ENCODE assay signal across 8 cellular contexts in the genomic region with DNA sequence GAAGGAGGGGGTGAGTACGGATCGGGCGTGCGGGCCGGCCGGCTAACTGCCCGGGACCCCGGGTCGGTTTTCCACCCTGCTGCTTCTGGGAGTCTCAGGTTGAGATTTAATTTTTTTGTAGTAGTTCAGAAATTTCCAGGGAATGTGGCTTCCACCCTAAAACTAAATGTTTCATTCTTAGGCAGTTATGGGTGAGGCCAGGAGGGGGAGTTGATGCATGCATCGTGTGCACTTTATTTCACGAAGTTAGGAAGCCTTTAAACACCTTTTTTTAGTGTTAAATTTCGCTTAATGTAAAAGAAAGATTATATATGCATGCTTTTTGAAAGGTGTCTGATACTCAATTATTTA. TPM values are rescaled to one million over a fixed set of nuclear protein-coding genes. Genes with fewer than 3 reads are reported as not detected.
DNase-seq lines count a peak whose midpoint lies in the region; ATAC-seq and TF ChIP-seq lines count a peak whose summit lies in the region.

No MANE protein-coding gene starts in this region.

- H3K9me3 ChIP-seq in Loucy (ENCODE audit: insufficient read depth, low read depth, low read length) (no peaks in the 10 kb centered on the region), neural cell (ENCODE audit: low read length) (no peaks in the 10 kb centered on the region)

- H3K4me1 ChIP-seq in Loucy (ENCODE audit: insufficient read depth, low read length, poor library complexity, severe bottlenecking), result peaks cover 61% of the 10 kb centered on the region

- H3K79me2 ChIP-seq in Loucy (ENCODE audit: insufficient read depth, low read length) (peaks cover 71% of the 10 kb centered on the region), neural cell (replicated peaks; ENCODE audit: insufficient read depth, low read length) (peaks cover 11% of the 10 kb centered on the region)

- intact Hi-C loops in dorsolateral prefrontal cortex (cut with DNase I), result loop anchor here (1.0 to 5.0 kb wide), 5 partner anchors 16 to 136 kb away; a partner anchor contains a TSS

- peaks cover 52% of the 10 kb centered on the region for H4K20me1 ChIP-seq in Loucy (ENCODE audit: insufficient read depth, low read length, poor library complexity, severe bottlenecking)
- peaks cover 3% of the 10 kb centered on the region for H4K20me1 ChIP-seq in neural cell (ENCODE audit: insufficient read depth)

- ATAC-seq in HG03159 (IDR thresholded peaks at IDR 0.05; ENCODE audit: unreplicated experiment) (no peak), HG03520 (IDR thresholded peaks at IDR 0.05; ENCODE audit: unreplicated experiment) (no peak)

- H3K36me3 ChIP-seq in Loucy (ENCODE audit: insufficient read depth, low read length), result peaks cover 51% of the 10 kb centered on the region
- H3K36me3 ChIP-seq in neural cell (ENCODE audit: insufficient read depth, low read length), result peaks cover 7% of the 10 kb centered on the region

- H3K27ac ChIP-seq in C4-2B, result peak overlapping the region; percentile 98
- peak overlapping the region in 41 of 59 donors; percentile 54 to 98 (median 92) for H3K27ac ChIP-seq in dorsolateral prefrontal cortex
- H3K27ac ChIP-seq in neural cell (ENCODE audit: low read length), result peak overlapping the region; percentile 85

- no peak for TF ChIP-seq EP300 in neural cell (conservative IDR thresholded peaks at IDR 0.05; ENCODE audit: poor library complexity, severe bottlenecking)

- H3F3A ChIP-seq in Loucy (ENCODE audit: low read depth), result peaks cover 21% of the 10 kb centered on the region
- no peaks in the 10 kb centered on the region for H3F3A ChIP-seq in neural cell (ENCODE audit: insufficient read depth, low read length, poor library complexity, severe bottlenecking)

- H3K4me2 ChIP-seq in Loucy (ENCODE audit: low read depth, low read length, poor library complexity, severe bottlenecking), result peak overlapping the region; percentile 99
- H3K4me2 ChIP-seq in neural cell (ENCODE audit: low read length), result peak overlapping the region; percentile 54

- TF ChIP-seq RAD21 in neural cell (conservative IDR thresholded peaks at IDR 0.05), result peak; percentile 38

- DNase-seq in dorsolateral prefrontal cortex (no peak), kidney tubule cell (ENCODE audit: low spot score) (no peak), NCI-H1436 (lab: John Stamatoyannopoulos, UW) (no peak)

- H3K9ac ChIP-seq in Loucy (ENCODE audit: low read depth, low read length, poor library complexity, severe bottlenecking) (peak overlapping the region; percentile 97), neural cell (ENCODE audit: low read length) (peak overlapping the region; percentile 89)

- H3K9me2 ChIP-seq in Loucy (replicated peaks; ENCODE audit: low read depth, low read length) (no peaks in the 10 kb centered on the region), neural cell (ENCODE audit: insufficient read depth, low read length) (no peaks in the 10 kb centered on the region)

- no peak overlapping the region for H2AFZ ChIP-seq in Loucy (ENCODE audit: low read length)
- no peak overlapping the region for H2AFZ ChIP-seq in neural cell (ENCODE audit: low read depth, low read length)

- H3K4me3 ChIP-seq in Loucy (ENCODE audit: low read length, poor library complexity, severe bottlenecking), result peak overlapping the region; percentile 81
- H3K4me3 ChIP-seq in dorsolateral prefrontal cortex, result peak overlapping the region; percentile 73 to 100 (median 96)
- peak overlapping the region; percentile 96 for H3K4me3 ChIP-seq in neural cell (ENCODE audit: low read length)

- peak; percentile 79 for TF ChIP-seq CTCF in C4-2B (conservative IDR thresholded peaks at IDR 0.05)
- TF ChIP-seq CTCF in Loucy (conservative IDR thresholded peaks at IDR 0.05; ENCODE audit: low read length), result peak; percentile 74
- TF ChIP-seq CTCF in dorsolateral prefrontal cortex (IDR thresholded peaks at IDR 0.05 in 54 of 56, conservative IDR thresholded peaks at IDR 0.05 in 2 of 56; ENCODE audit: low read depth in 1 of 56, partially characterized antibody in 56 of 56), result peak in 22 of 56 donors; percentile 7 to 47 (median 26)
- TF ChIP-seq CTCF in neural cell (IDR thresholded peaks at IDR 0.05; ENCODE audit: poor library complexity, severe bottlenecking), result peak; percentile 63

- peaks cover 4% of the 10 kb centered on the region for H3K27me3 ChIP-seq in Loucy (ENCODE audit: insufficient read depth, low read length, poor library complexity, severe bottlenecking)
- H3K27me3 ChIP-seq in dorsolateral prefrontal cortex, result no peaks in the 10 kb centered on the region
- H3K27me3 ChIP-seq in neural cell (ENCODE audit: insufficient read depth, low read depth, low read length), result no peaks in the 10 kb centered on the region

TF ChIP-seq in neural cell, 6 proteins besides CTCF, POLR2A, EP300 and RAD21:
- TF ChIP-seq, protein P1, sequence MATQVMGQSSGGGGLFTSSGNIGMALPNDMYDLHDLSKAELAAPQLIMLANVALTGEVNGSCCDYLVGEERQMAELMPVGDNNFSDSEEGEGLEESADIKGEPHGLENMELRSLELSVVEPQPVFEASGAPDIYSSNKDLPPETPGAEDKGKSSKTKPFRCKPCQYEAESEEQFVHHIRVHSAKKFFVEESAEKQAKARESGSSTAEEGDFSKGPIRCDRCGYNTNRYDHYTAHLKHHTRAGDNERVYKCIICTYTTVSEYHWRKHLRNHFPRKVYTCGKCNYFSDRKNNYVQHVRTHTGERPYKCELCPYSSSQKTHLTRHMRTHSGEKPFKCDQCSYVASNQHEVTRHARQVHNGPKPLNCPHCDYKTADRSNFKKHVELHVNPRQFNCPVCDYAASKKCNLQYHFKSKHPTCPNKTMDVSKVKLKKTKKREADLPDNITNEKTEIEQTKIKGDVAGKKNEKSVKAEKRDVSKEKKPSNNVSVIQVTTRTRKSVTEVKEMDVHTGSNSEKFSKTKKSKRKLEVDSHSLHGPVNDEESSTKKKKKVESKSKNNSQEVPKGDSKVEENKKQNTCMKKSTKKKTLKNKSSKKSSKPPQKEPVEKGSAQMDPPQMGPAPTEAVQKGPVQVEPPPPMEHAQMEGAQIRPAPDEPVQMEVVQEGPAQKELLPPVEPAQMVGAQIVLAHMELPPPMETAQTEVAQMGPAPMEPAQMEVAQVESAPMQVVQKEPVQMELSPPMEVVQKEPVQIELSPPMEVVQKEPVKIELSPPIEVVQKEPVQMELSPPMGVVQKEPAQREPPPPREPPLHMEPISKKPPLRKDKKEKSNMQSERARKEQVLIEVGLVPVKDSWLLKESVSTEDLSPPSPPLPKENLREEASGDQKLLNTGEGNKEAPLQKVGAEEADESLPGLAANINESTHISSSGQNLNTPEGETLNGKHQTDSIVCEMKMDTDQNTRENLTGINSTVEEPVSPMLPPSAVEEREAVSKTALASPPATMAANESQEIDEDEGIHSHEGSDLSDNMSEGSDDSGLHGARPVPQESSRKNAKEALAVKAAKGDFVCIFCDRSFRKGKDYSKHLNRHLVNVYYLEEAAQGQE (IDR thresholded peaks at IDR 0.05; ENCODE audit: borderline replicate concordance), result no peak
- peak; percentile 67 for TF ChIP-seq SMC3 (conservative IDR thresholded peaks at IDR 0.05; ENCODE audit: poor library complexity)
TF ChIP-seq in neural cell: peak in this region for 1.

RNA-seq across cellular contexts. Expression of a gene that starts 0.9 kb away (rescaled TPM):
- 100 to 1,000 TPM in 89 of 120 experiments, 10 to 100 TPM in 31; 78.5 to 153 (median 110) TPM for total RNA-seq in dorsolateral prefrontal cortex
- 195 and 253 TPM in 2 replicates for polyA plus RNA-seq in neural cell
- 67.1 and 102 TPM in 2 replicates for polyA minus RNA-seq in neural cell

RNA-seq across cellular contexts. Expression of a gene that starts 8.3 kb away (rescaled TPM):
- 10 to 100 TPM in 118 of 120 experiments, 1 to 10 TPM in 2; 9.3 to 27.9 (median 17.3) TPM for total RNA-seq in dorsolateral prefrontal cortex
- polyA plus RNA-seq in neural cell, result 14.5 and 19.4 TPM in 2 replicates
- 19.2 and 23.9 TPM in 2 replicates for polyA minus RNA-seq in neural cell

RNA-seq across cellular contexts. Expression of a gene that starts 15.9 kb away (rescaled TPM):
- 10 to 100 TPM; 19.5 to 55.8 (median 36.6) TPM for total RNA-seq in dorsolateral prefrontal cortex
- 38.4 and 60.5 TPM in 2 replicates for polyA plus RNA-seq in neural cell
- 19.2 and 29.2 TPM in 2 replicates for polyA minus RNA-seq in neural cell

RNA-seq across cellular contexts. Expression of a gene that starts 51.7 kb away (rescaled TPM):
- 10 to 100 TPM in 101 of 120 experiments, 1 to 10 TPM in 19; 7.7 to 18.6 (median 12.5) TPM for total RNA-seq in dorsolateral prefrontal cortex
- 54.1 and 59.7 TPM in 2 replicates for polyA plus RNA-seq in neural cell
- polyA minus RNA-seq in neural cell, result 19.9 and 22.4 TPM in 2 replicates
